In the genomic region with DNA sequence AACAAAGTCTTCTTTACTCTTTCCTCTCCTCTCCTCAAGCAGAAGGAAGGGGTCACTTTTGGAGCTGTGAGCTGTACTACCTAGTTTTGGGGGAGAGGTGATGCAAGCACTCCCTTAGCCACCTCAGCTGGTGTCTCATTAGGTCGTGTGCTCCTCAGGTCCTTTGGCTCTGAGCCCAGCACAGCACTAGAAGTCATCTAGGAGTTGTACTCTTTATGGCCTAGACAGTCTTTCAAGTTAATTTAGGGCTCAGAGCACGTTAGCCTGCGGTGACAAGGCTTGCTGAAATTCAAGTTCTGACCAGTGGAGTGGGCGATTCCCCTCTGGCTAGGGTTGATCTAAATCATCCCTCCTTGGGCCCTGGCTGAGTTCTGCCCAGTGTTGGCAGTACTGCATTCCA, we compare ENCODE assay signal across 28 cellular contexts. TPM values are rescaled to one million over a fixed set of nuclear protein-coding genes. Genes with fewer than 3 reads are reported as not detected.
DNase-seq lines count a peak whose midpoint lies in the region; ATAC-seq and TF ChIP-seq lines count a peak whose summit lies in the region.
"Had no signal": no experiment of that assay in that cellular context is flagged by ENCODE, and none has a peak within 500 bp of the region (broad histone marks: within the 10 kb centered on the region; RNA-seq: fewer than 3 reads in every experiment).

No MANE protein-coding gene starts in this region.

- intact Hi-C loops in activated CD8-positive, alpha-beta T cell treated with anti-CD3 and anti-CD28 coated beads for 36 hours (cut with micrococcal nuclease): no loop called here
- intact Hi-C loops in upper lobe of right lung (cut with DNase I): no loop called here
- intact Hi-C loops in activated CD4-positive, alpha-beta T cell treated with anti-CD3 and anti-CD28 coated beads for 36 hours (cut with DNase I, micrococcal nuclease): no loop called here
- intact Hi-C loops in activated CD4-positive, alpha-beta T cell treated with anti-CD3 and anti-CD28 coated beads, Interleukin-2, amount 10 ng/mL, durations not matched to agents 24 days and 14 days (cut with micrococcal nuclease): no loop called here

- no peaks in the 10 kb centered on the region for H3K9me3 ChIP-seq in upper lobe of right lung
- H3K9me3 ChIP-seq: right atrium auricular region had no signal

- no peaks in the 10 kb centered on the region for H3K4me1 ChIP-seq in upper lobe of right lung
- H3K4me1 ChIP-seq: heart right ventricle, parathyroid adenoma, right atrium auricular region, tibial nerve had no signal

- H3K27me3 ChIP-seq in upper lobe of right lung: no peaks in the 10 kb centered on the region
- H3K27me3 ChIP-seq: heart right ventricle, neural progenitor cell, right atrium auricular region, tibial nerve had no signal

- peak overlapping the region; percentile 37 for H3K27ac Mint-ChIP-seq in activated CD8-positive, alpha-beta T cell treated with anti-CD3 and anti-CD28 coated beads, Interleukin-2, amount 10 ng/mL, durations not matched to agents 7 days and 5 days
- H3K27ac Mint-ChIP-seq in activated CD8-positive, alpha-beta T cell treated with anti-CD3 and anti-CD28 coated beads for 36 hours: no peak overlapping the region
- peak overlapping the region; percentile 36 for H3K27ac Mint-ChIP-seq in activated T-helper 17 cell treated with anti-CD3 and anti-CD28 coated beads, Interleukin-2, amount 50 U/mL, for 72 hours
- H3K27ac Mint-ChIP-seq in activated CD4-positive, alpha-beta T cell treated with anti-CD3 and anti-CD28 coated beads for 36 hours: no peak overlapping the region
- H3K27ac Mint-ChIP-seq in activated CD4-positive, alpha-beta T cell treated with anti-CD3 and anti-CD28 coated beads, Interleukin-2, amount 10 ng/mL, durations not matched to agents 24 days and 14 days: no peak overlapping the region
- H3K27ac Mint-ChIP-seq: activated CD4-positive, alpha-beta memory T cell treated with anti-CD3 and anti-CD28 coated beads for 36 hours; activated naive CD8-positive, alpha-beta T cell; B cell; CD8-positive, alpha-beta memory T cell; neural progenitor cell had no signal

- DNase-seq in activated CD8-positive, alpha-beta T cell treated with anti-CD3 and anti-CD28 coated beads, Interleukin-2, amount 10 ng/mL, durations not matched to agents 7 days and 5 days: no peak
- DNase-seq in activated CD8-positive, alpha-beta T cell treated with anti-CD3 and anti-CD28 coated beads for 36 hours: no peak
- peak; percentile 14 for DNase-seq in fibroblast of villous mesenchyme (ENCODE audit: low read depth)
- no peak for DNase-seq in upper lobe of right lung
- no peak for DNase-seq in activated CD4-positive, alpha-beta T cell treated with anti-CD3 and anti-CD28 coated beads for 36 hours
- no peak for DNase-seq in activated CD4-positive, alpha-beta T cell treated with anti-CD3 and anti-CD28 coated beads, Interleukin-2, amount 10 ng/mL, durations not matched to agents 24 days and 14 days
- DNase-seq: activated CD4-positive, alpha-beta memory T cell treated with anti-CD3 and anti-CD28 coated beads for 36 hours; CD8-positive, alpha-beta memory T cell; central memory CD4-positive, alpha-beta T cell; DMS53; GDM1; heart right ventricle; KBM-7; kidney glomerular epithelial cell; MV-4-11; NCI-H187 treated with DMSO at 0.1 percent for 48 hours; NCI-H524 treated with DMSO at 0.1 percent for 48 hours; stimulated activated CD4-positive, alpha-beta T cell treated with anti-CD3 and anti-CD28 coated beads, Interleukin-2, amount 100 ng/mL, for 24 hours; T-helper 1 cell had no signal

- no peaks in the 10 kb centered on the region for H3K4me1 Mint-ChIP-seq in activated CD8-positive, alpha-beta T cell treated with anti-CD3 and anti-CD28 coated beads, Interleukin-2, amount 10 ng/mL, durations not matched to agents 7 days and 5 days (ENCODE audit: low read depth)
- H3K4me1 Mint-ChIP-seq in activated CD8-positive, alpha-beta T cell treated with anti-CD3 and anti-CD28 coated beads for 36 hours (ENCODE audit: low read depth): no peaks in the 10 kb centered on the region
- no peaks in the 10 kb centered on the region for H3K4me1 Mint-ChIP-seq in activated T-helper 17 cell treated with anti-CD3 and anti-CD28 coated beads, Interleukin-2, amount 50 U/mL, for 72 hours
- no peaks in the 10 kb centered on the region for H3K4me1 Mint-ChIP-seq in activated CD4-positive, alpha-beta T cell treated with anti-CD3 and anti-CD28 coated beads for 36 hours
- peaks cover 3% of the 10 kb centered on the region for H3K4me1 Mint-ChIP-seq in activated CD4-positive, alpha-beta T cell treated with anti-CD3 and anti-CD28 coated beads, Interleukin-2, amount 10 ng/mL, durations not matched to agents 24 days and 14 days
- H3K4me1 Mint-ChIP-seq: B cell; CD8-positive, alpha-beta memory T cell had no signal

- CTCF ChIA-PET in activated CD8-positive, alpha-beta T cell treated with anti-CD3 and anti-CD28 coated beads, Interleukin-2, amount 10 ng/mL, durations not matched to agents 7 days and 5 days (lab: Charles Lee): no interaction called here
- CTCF ChIA-PET in activated CD8-positive, alpha-beta T cell treated with anti-CD3 and anti-CD28 coated beads for 36 hours (lab: Charles Lee): interaction anchor here (2.3 kb wide), 1 partner anchor 31 kb away, joined by 8 read pairs; no protein-coding TSS in a partner anchor
- CTCF ChIA-PET in activated CD4-positive, alpha-beta T cell treated with anti-CD3 and anti-CD28 coated beads for 36 hours (lab: Charles Lee): no interaction called here

- H3K36me3 ChIP-seq in upper lobe of right lung: no peaks in the 10 kb centered on the region
- H3K36me3 ChIP-seq: HAP-1, heart right ventricle, neural progenitor cell, right atrium auricular region, tibial nerve had no signal

- H3K27me3 Mint-ChIP-seq in activated CD8-positive, alpha-beta T cell treated with anti-CD3 and anti-CD28 coated beads, Interleukin-2, amount 10 ng/mL, durations not matched to agents 7 days and 5 days (ENCODE audit: low read depth): peaks cover 4% of the 10 kb centered on the region
- no peaks in the 10 kb centered on the region for H3K27me3 Mint-ChIP-seq in activated CD8-positive, alpha-beta T cell treated with anti-CD3 and anti-CD28 coated beads for 36 hours
- H3K27me3 Mint-ChIP-seq in activated T-helper 17 cell treated with anti-CD3 and anti-CD28 coated beads, Interleukin-2, amount 50 U/mL, for 72 hours: no peaks in the 10 kb centered on the region
- no peaks in the 10 kb centered on the region for H3K27me3 Mint-ChIP-seq in activated CD4-positive, alpha-beta T cell treated with anti-CD3 and anti-CD28 coated beads for 36 hours
- peaks cover 4% of the 10 kb centered on the region for H3K27me3 Mint-ChIP-seq in activated CD4-positive, alpha-beta T cell treated with anti-CD3 and anti-CD28 coated beads, Interleukin-2, amount 10 ng/mL, durations not matched to agents 24 days and 14 days
- H3K27me3 Mint-ChIP-seq: activated CD4-positive, alpha-beta memory T cell treated with anti-CD3 and anti-CD28 coated beads for 36 hours; activated naive CD8-positive, alpha-beta T cell; B cell had no signal

- no peak overlapping the region for H3K4me3 Mint-ChIP-seq in activated CD8-positive, alpha-beta T cell treated with anti-CD3 and anti-CD28 coated beads, Interleukin-2, amount 10 ng/mL, durations not matched to agents 7 days and 5 days
- no peak overlapping the region for H3K4me3 Mint-ChIP-seq in activated CD8-positive, alpha-beta T cell treated with anti-CD3 and anti-CD28 coated beads for 36 hours
- no peak overlapping the region for H3K4me3 Mint-ChIP-seq in activated T-helper 17 cell treated with anti-CD3 and anti-CD28 coated beads, Interleukin-2, amount 50 U/mL, for 72 hours
- no peak overlapping the region for H3K4me3 Mint-ChIP-seq in activated CD4-positive, alpha-beta T cell treated with anti-CD3 and anti-CD28 coated beads for 36 hours
- H3K4me3 Mint-ChIP-seq in activated CD4-positive, alpha-beta T cell treated with anti-CD3 and anti-CD28 coated beads, Interleukin-2, amount 10 ng/mL, durations not matched to agents 24 days and 14 days: no peak overlapping the region
- H3K4me3 Mint-ChIP-seq: activated CD4-positive, alpha-beta memory T cell treated with anti-CD3 and anti-CD28 coated beads for 36 hours; activated naive CD8-positive, alpha-beta T cell; B cell; CD8-positive, alpha-beta memory T cell; neural progenitor cell had no signal

- ATAC-seq in activated CD8-positive, alpha-beta T cell treated with anti-CD3 and anti-CD28 coated beads, Interleukin-2, amount 10 ng/mL, durations not matched to agents 7 days and 5 days: no peak
- no peak for ATAC-seq in activated CD8-positive, alpha-beta T cell treated with anti-CD3 and anti-CD28 coated beads for 36 hours
- no peak for ATAC-seq in activated T-helper 17 cell treated with anti-CD3 and anti-CD28 coated beads, Interleukin-2, amount 50 U/mL, for 72 hours (replicated peaks)
- ATAC-seq in upper lobe of right lung: peak; percentile 49
- no peak for ATAC-seq in activated CD4-positive, alpha-beta T cell treated with anti-CD3 and anti-CD28 coated beads for 36 hours
- ATAC-seq in GM19455 (IDR thresholded peaks at IDR 0.05; ENCODE audit: unreplicated experiment): no peak
- ATAC-seq: heart right ventricle had no signal

- peaks cover 3% of the 10 kb centered on the region for H3K36me3 Mint-ChIP-seq in activated CD8-positive, alpha-beta T cell treated with anti-CD3 and anti-CD28 coated beads, Interleukin-2, amount 10 ng/mL, durations not matched to agents 7 days and 5 days (ENCODE audit: low read depth)
- no peaks in the 10 kb centered on the region for H3K36me3 Mint-ChIP-seq in activated CD8-positive, alpha-beta T cell treated with anti-CD3 and anti-CD28 coated beads for 36 hours (ENCODE audit: low read depth)
- H3K36me3 Mint-ChIP-seq in activated T-helper 17 cell treated with anti-CD3 and anti-CD28 coated beads, Interleukin-2, amount 50 U/mL, for 72 hours (ENCODE audit: low read depth): no peaks in the 10 kb centered on the region
- peaks cover 5% of the 10 kb centered on the region for H3K36me3 Mint-ChIP-seq in activated CD4-positive, alpha-beta T cell treated with anti-CD3 and anti-CD28 coated beads for 36 hours (ENCODE audit: low read depth)
- peaks cover 1% of the 10 kb centered on the region for H3K36me3 Mint-ChIP-seq in activated CD4-positive, alpha-beta T cell treated with anti-CD3 and anti-CD28 coated beads, Interleukin-2, amount 10 ng/mL, durations not matched to agents 24 days and 14 days (ENCODE audit: low read depth)

- H3K4me3 ChIP-seq in fibroblast of villous mesenchyme (ENCODE audit: low read depth, low read length) (no peak overlapping the region), upper lobe of right lung (no peak overlapping the region)
- H3K4me3 ChIP-seq: HAP-1, heart right ventricle, neural progenitor cell, right atrium auricular region, tibial nerve had no signal

- TF ChIP-seq CTCF in activated CD8-positive, alpha-beta T cell treated with anti-CD3 and anti-CD28 coated beads for 36 hours (IDR thresholded peaks at IDR 0.05): no peak
- TF ChIP-seq CTCF in fibroblast of villous mesenchyme (IDR thresholded peaks at IDR 0.05; ENCODE audit: insufficient read depth, low read depth, low read length) (no peak), upper lobe of right lung (IDR thresholded peaks at IDR 0.05) (no peak)

- no peak overlapping the region for H3K27ac ChIP-seq in upper lobe of right lung
- H3K27ac ChIP-seq: heart right ventricle, neural progenitor cell, parathyroid adenoma, right atrium auricular region, tibial nerve had no signal

- POLR2A ChIA-PET in activated CD8-positive, alpha-beta T cell treated with anti-CD3 and anti-CD28 coated beads, Interleukin-2, amount 10 ng/mL, durations not matched to agents 7 days and 5 days (lab: Charles Lee): interaction anchor here (0.6 kb wide), 1 partner anchor 216 kb away, joined by 3 read pairs; no protein-coding TSS in a partner anchor
- POLR2A ChIA-PET in activated CD8-positive, alpha-beta T cell treated with anti-CD3 and anti-CD28 coated beads for 36 hours (lab: Charles Lee): no interaction called here
- POLR2A ChIA-PET in activated CD4-positive, alpha-beta T cell treated with anti-CD3 and anti-CD28 coated beads for 36 hours (lab: Charles Lee): no interaction called here

- H3K9me3 Mint-ChIP-seq in activated CD8-positive, alpha-beta T cell treated with anti-CD3 and anti-CD28 coated beads, Interleukin-2, amount 10 ng/mL, durations not matched to agents 7 days and 5 days (ENCODE audit: insufficient read depth): no peaks in the 10 kb centered on the region
- H3K9me3 Mint-ChIP-seq in activated CD8-positive, alpha-beta T cell treated with anti-CD3 and anti-CD28 coated beads for 36 hours: peaks cover 2% of the 10 kb centered on the region
- no peaks in the 10 kb centered on the region for H3K9me3 Mint-ChIP-seq in activated T-helper 17 cell treated with anti-CD3 and anti-CD28 coated beads, Interleukin-2, amount 50 U/mL, for 72 hours
- peaks cover 5% of the 10 kb centered on the region for H3K9me3 Mint-ChIP-seq in activated CD4-positive, alpha-beta T cell treated with anti-CD3 and anti-CD28 coated beads for 36 hours (ENCODE audit: low read depth)
- H3K9me3 Mint-ChIP-seq in activated CD4-positive, alpha-beta T cell treated with anti-CD3 and anti-CD28 coated beads, Interleukin-2, amount 10 ng/mL, durations not matched to agents 24 days and 14 days: no peaks in the 10 kb centered on the region

RNA-seq across cellular contexts. Expression of a gene that starts 48.0 kb away (rescaled TPM):
- 10 to 100 TPM; 63.8 to 66.2 TPM for total RNA-seq in activated CD8-positive, alpha-beta T cell treated with anti-CD3 and anti-CD28 coated beads, Interleukin-2, amount 10 ng/mL, durations not matched to agents 7 days and 5 days
- total RNA-seq in activated CD8-positive, alpha-beta T cell treated with anti-CD3 and anti-CD28 coated beads for 36 hours: 10 to 100 TPM; 75.2 to 75.8 TPM
- 100 to 1,000 TPM in 1 of 2 donors, 10 to 100 TPM in 1; 75.6 to 154 TPM for total RNA-seq in activated T-helper 17 cell treated with anti-CD3 and anti-CD28 coated beads, Interleukin-2, amount 50 U/mL, for 72 hours
- total RNA-seq in fibroblast of villous mesenchyme (66.4 and 86.4 TPM in 2 replicates), upper lobe of right lung (96.1 TPM)
- total RNA-seq in activated CD4-positive, alpha-beta T cell treated with anti-CD3 and anti-CD28 coated beads for 36 hours: 10 to 100 TPM; 74.0 to 75.6 TPM
- 81.0 and 90.9 TPM in 2 replicates for total RNA-seq in activated CD4-positive, alpha-beta T cell treated with anti-CD3 and anti-CD28 coated beads, Interleukin-2, amount 10 ng/mL, durations not matched to agents 24 days and 14 days

Comparison
In these comparisons a context has a peak if more than half of its experiments do, and no peak if none do; other contexts are left out.
1. H3K27ac Mint-ChIP-seq: peak in activated CD8-positive, alpha-beta T cell treated with anti-CD3 and anti-CD28 coated beads, Interleukin-2, amount 10 ng/mL, durations not matched to agents 7 days and 5 days (single experiment) and activated T-helper 17 cell treated with anti-CD3 and anti-CD28 coated beads, Interleukin-2, amount 50 U/mL, for 72 hours (single experiment); none in activated CD8-positive, alpha-beta T cell treated with anti-CD3 and anti-CD28 coated beads for 36 hours (single experiment), activated CD4-positive, alpha-beta T cell treated with anti-CD3 and anti-CD28 coated beads for 36 hours (single experiment) and activated CD4-positive, alpha-beta T cell treated with anti-CD3 and anti-CD28 coated beads, Interleukin-2, amount 10 ng/mL, durations not matched to agents 24 days and 14 days (single experiment).